15 cellular contexts compared by ENCODE assay signal in genomic region chr12:14207946-14208612, GRCh38.
DNase-seq lines count a peak whose midpoint lies in the region; ATAC-seq and TF ChIP-seq lines count a peak whose summit lies in the region.
"Had no signal": no experiment of that assay in that cellular context is flagged by ENCODE, and none has a peak within 500 bp of the region (broad histone marks: within the 10 kb centered on the region; RNA-seq: fewer than 3 reads in every experiment).

No MANE protein-coding gene starts in this region.

- no peak for TF ChIP-seq CTCF in RWPE1 (conservative IDR thresholded peaks at IDR 0.05; ENCODE audit: low read depth)
- TF ChIP-seq CTCF in transverse colon (IDR thresholded peaks at IDR 0.05): no peak

- TF ChIP-seq EP300 in transverse colon (IDR thresholded peaks at IDR 0.05; ENCODE audit: low read depth): peak; percentile 76

- TF ChIP-seq POLR2A in transverse colon (IDR thresholded peaks at IDR 0.05): no peak

- 45% methylated on average over 3 of the region's 3 CpGs; no CpG with 5 or more reads in 1 of the 2 donors for WGBS in transverse colon (ENCODE audit: low coverage in 1 of 2), 2 donors

- no peaks in the 10 kb centered on the region for H3K27me3 ChIP-seq in transverse colon
- H3K27me3 ChIP-seq: gastroesophageal sphincter had no signal

- POLR2A ChIA-PET in RWPE1 (lab: Yijun Ruan, JAX; ENCODE audit: low non-redundant PET): no interaction called here

- DNase-seq in HT-29 (ENCODE audit: low spot score) (peak; percentile 94), RWPE1 (ENCODE audit: low spot score) (peak; percentile 46), left kidney (ENCODE audit: low read depth, low spot score) (peak; percentile 76), transverse colon (peak; percentile 71), activated gamma-delta T cell (lab: John Stamatoyannopoulos, UW) (no peak), SHP77 treated with DMSO at 0.1 percent for 48 hours (lab: John Stamatoyannopoulos, UW) (no peak)
- DNase-seq: activated CD4-positive, alpha-beta T cell treated with anti-CD3 and anti-CD28 coated beads, Interleukin-2, amount 50 U/mL, for 1 hour; aorta; CD4-positive, alpha-beta T cell; effector memory CD4-positive, alpha-beta T cell; NCI-H2081 treated with DMSO at 0.1 percent for 48 hours; nephron progenitor cell; substantia nigra had no signal

- H3K36me3 ChIP-seq in transverse colon: no peaks in the 10 kb centered on the region
- H3K36me3 ChIP-seq: gastroesophageal sphincter had no signal

- no peak overlapping the region for H3K4me3 ChIP-seq in transverse colon
- H3K4me3 ChIP-seq: gastroesophageal sphincter had no signal

- CTCF ChIA-PET in RWPE1 (lab: Yijun Ruan, JAX): interaction anchor here (1.0 kb wide), 1 partner anchor 24 kb away, joined by 8 read pairs; no protein-coding TSS in a partner anchor

- in situ Hi-C loops in transverse colon (cut with MboI; ENCODE audit: low pct_ligation_motif_present in 1 of 4, low pct_unique_long_range_greater_than_20kb in 1 of 4, low sequenced_read_pairs in 3 of 4): no loop called here

- peaks cover 11 to 49% (median 30%) of the 10 kb centered on the region in 4 donors for H3K4me1 ChIP-seq in transverse colon
- H3K4me1 ChIP-seq: gastroesophageal sphincter had no signal

- intact Hi-C loops in transverse colon (cut with DNase I; ENCODE audit: low total_unique reads): no loop called here

- H3K9me3 ChIP-seq in transverse colon: no peaks in the 10 kb centered on the region
- H3K9me3 ChIP-seq: gastroesophageal sphincter had no signal

- H3K27ac ChIP-seq in RWPE1 (no peak overlapping the region), transverse colon (peak overlapping the region; percentile 58 to 89 (median 72))
- H3K27ac ChIP-seq: gastroesophageal sphincter had no signal

- no peak for ATAC-seq in GM19023 (IDR thresholded peaks at IDR 0.05; ENCODE audit: unreplicated experiment)
- ATAC-seq: gastroesophageal sphincter had no signal

Comparison
In these comparisons a context has a peak if more than half of its experiments do, and no peak if none do; other contexts are left out.
1. DNase-seq: peak in HT-29 (single experiment), RWPE1 (single experiment), left kidney (single experiment) and transverse colon (single experiment); none in activated gamma-delta T cell (single experiment) and SHP77 treated with DMSO at 0.1 percent for 48 hours (single experiment).